ENCODE assay signal across 9 cellular contexts in the genomic region with DNA sequence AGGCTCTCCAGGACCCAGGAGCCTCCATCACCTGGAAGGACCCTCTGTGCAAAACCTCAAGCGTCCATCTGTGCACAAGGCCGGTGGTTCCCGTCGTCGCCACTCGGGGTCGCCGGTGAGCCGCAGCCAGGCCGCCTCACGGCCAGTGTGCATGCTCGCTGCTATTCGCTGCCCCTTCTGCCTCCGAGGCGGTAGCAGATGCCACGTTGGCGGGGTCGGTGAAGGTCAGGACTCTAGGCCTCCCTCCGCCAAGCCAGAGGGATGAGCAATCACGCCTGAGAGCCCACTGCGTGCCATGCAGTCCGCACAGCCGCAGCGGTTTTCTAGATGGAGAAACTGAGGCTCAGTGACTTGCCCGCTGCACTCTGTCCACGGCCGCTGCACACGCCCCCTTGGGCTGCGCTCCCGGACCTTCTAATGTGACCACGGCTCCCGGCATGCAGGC. TPM values are rescaled to one million over a fixed set of nuclear protein-coding genes. Genes with fewer than 3 reads are reported as not detected.
DNase-seq lines count a peak whose midpoint lies in the region; ATAC-seq and TF ChIP-seq lines count a peak whose summit lies in the region.
"Had no signal": no experiment of that assay in that cellular context is flagged by ENCODE, and none has a peak within 500 bp of the region (broad histone marks: within the 10 kb centered on the region; RNA-seq: fewer than 3 reads in every experiment).

No MANE protein-coding gene starts in this region.

- H3K4me3 ChIP-seq in right atrium auricular region (no peak overlapping the region), thoracic aorta (no peak overlapping the region)

- H3K27ac ChIP-seq in right atrium auricular region (no peak overlapping the region), thoracic aorta (no peak overlapping the region)

- H3K27me3 ChIP-seq in right atrium auricular region (no peaks in the 10 kb centered on the region), thoracic aorta (replicated peaks; ENCODE audit: insufficient read depth) (no peaks in the 10 kb centered on the region)

- H3K36me3 ChIP-seq in right atrium auricular region (no peaks in the 10 kb centered on the region), thoracic aorta (no peaks in the 10 kb centered on the region)

- peak; percentile 66 for ATAC-seq in Right ventricle myocardium inferior
- peak; percentile 80 for ATAC-seq in SK-N-SH treated with all-trans-retinoic acid at 6 μM for 48 hours
- no peak for ATAC-seq in thoracic aorta (ENCODE audit: insufficient number of reproducible peaks, low FRiP score, low read depth)
- no peak for ATAC-seq in HG02642 (IDR thresholded peaks at IDR 0.05; ENCODE audit: poor library complexity, unreplicated experiment)

- DNase-seq in Right ventricle myocardium inferior (ENCODE audit: missing footprints) (peak; percentile 90), right atrium auricular region (ENCODE audit: low spot score) (no peak), germinal center (ENCODE audit: low spot score) (peak; percentile 46), thoracic aorta (ENCODE audit: low spot score) (no peak), cerebellum (ENCODE audit: low spot score) (no peak), NCI-H2081 treated with DMSO at 0.1 percent for 48 hours (lab: John Stamatoyannopoulos, UW) (no peak)
- DNase-seq: NCI-H748 treated with DMSO at 0.1 percent for 48 hours had no signal

- H3K4me1 ChIP-seq in right atrium auricular region: no peaks in the 10 kb centered on the region
- H3K4me1 ChIP-seq in thoracic aorta (ENCODE audit: control insufficient read depth in 1 of 2, low read depth in 2 of 2): peaks cover 0 to 9% of the 10 kb centered on the region in 2 donors

- intact Hi-C loops in Right ventricle myocardium inferior (cut with DNase I): no loop called here

- no peaks in the 10 kb centered on the region for H3K9me3 ChIP-seq in right atrium auricular region
- H3K9me3 ChIP-seq in thoracic aorta: no peaks in the 10 kb centered on the region

- TF ChIP-seq CTCF in right atrium auricular region (IDR thresholded peaks at IDR 0.05) (peak in 1 of 2 donors; percentile 51), thoracic aorta (IDR thresholded peaks at IDR 0.05) (peak; percentile 90)

TF ChIP-seq in SK-N-SH treated with all-trans-retinoic acid at 6 μM for 48 hours, 23 proteins besides CTCF, POLR2A, EP300 and RAD21:
- no peak for TF ChIP-seq TOX (CRISPR knock-in tag; IDR thresholded peaks at IDR 0.05; ENCODE audit: borderline replicate concordance)
- TF ChIP-seq, protein P1, sequence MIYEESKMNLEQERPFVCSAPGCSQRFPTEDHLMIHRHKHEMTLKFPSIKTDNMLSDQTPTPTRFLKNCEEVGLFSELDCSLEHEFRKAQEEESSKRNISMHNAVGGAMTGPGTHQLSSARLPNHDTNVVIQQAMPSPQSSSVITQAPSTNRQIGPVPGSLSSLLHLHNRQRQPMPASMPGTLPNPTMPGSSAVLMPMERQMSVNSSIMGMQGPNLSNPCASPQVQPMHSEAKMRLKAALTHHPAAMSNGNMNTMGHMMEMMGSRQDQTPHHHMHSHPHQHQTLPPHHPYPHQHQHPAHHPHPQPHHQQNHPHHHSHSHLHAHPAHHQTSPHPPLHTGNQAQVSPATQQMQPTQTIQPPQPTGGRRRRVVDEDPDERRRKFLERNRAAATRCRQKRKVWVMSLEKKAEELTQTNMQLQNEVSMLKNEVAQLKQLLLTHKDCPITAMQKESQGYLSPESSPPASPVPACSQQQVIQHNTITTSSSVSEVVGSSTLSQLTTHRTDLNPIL (CRISPR knock-in tag; IDR thresholded peaks at IDR 0.05; ENCODE audit: low read depth): no peak
- no peak for TF ChIP-seq GLIS3 (CRISPR knock-in tag; IDR thresholded peaks at IDR 0.05)
- no peak for TF ChIP-seq TCF4 (CRISPR knock-in tag; IDR thresholded peaks at IDR 0.05; ENCODE audit: borderline replicate concordance)
- no peak for TF ChIP-seq PPARA (CRISPR knock-in tag; IDR thresholded peaks at IDR 0.05; ENCODE audit: borderline replicate concordance)

RNA-seq across cellular contexts. Expression of a gene that starts 5.7 kb away (rescaled TPM):
- total RNA-seq in Right ventricle myocardium inferior (0.54 TPM), right atrium auricular region (100 to 1,000 TPM in 1 of 2 donors, 10 to 100 TPM in 1; 78.8 to 126 TPM), thoracic aorta (1 to 10 TPM; 3.9 to 5.1 TPM), cerebellum (2.1 TPM)

RNA-seq across cellular contexts. Expression of a gene that starts 27.1 kb away (rescaled TPM):
- total RNA-seq in Right ventricle myocardium inferior: not detected
- not detected for total RNA-seq in right atrium auricular region
- total RNA-seq in thoracic aorta: 1 to 10 TPM in 1 of 2 donors, under 1 TPM in 1; 0.28 to 1.4 TPM
- 0.27 TPM for total RNA-seq in cerebellum

RNA-seq across cellular contexts. Expression of a gene that starts 54.5 kb away (rescaled TPM):
- 8.0 TPM for total RNA-seq in Right ventricle myocardium inferior
- 10 to 100 TPM in 1 of 2 donors, 1 to 10 TPM in 1; 7.9 to 18.9 TPM for total RNA-seq in right atrium auricular region
- total RNA-seq in thoracic aorta: 10 to 100 TPM; 19.1 to 21.3 TPM
- 6.5 TPM for total RNA-seq in cerebellum

Comparison
In these comparisons a context has a peak if more than half of its experiments do, and no peak if none do; other contexts are left out.
1. DNase-seq: peak in Right ventricle myocardium inferior (single experiment) and germinal center (single experiment); none in right atrium auricular region (single experiment), thoracic aorta (single experiment), cerebellum (single experiment) and NCI-H2081 treated with DMSO at 0.1 percent for 48 hours (single experiment).
2. RNA of a gene that starts 5.7 kb away (total RNA-seq): 78.8 to 126 TPM in right atrium auricular region; 3.9 to 5.1 TPM in thoracic aorta, 2.1 TPM in cerebellum (single experiment) and 0.54 TPM in Right ventricle myocardium inferior (single experiment); every median in the first group is over 10 times any median in the second.
3. ATAC-seq: peak in Right ventricle myocardium inferior (single experiment) and SK-N-SH treated with all-trans-retinoic acid at 6 μM for 48 hours (single experiment); none in thoracic aorta (single experiment) and HG02642 (single experiment).